Comparison of ENCODE assay signal across 13 cellular contexts in genomic region chr6:27288136-27289044, GRCh38. TPM values are rescaled to one million over a fixed set of nuclear protein-coding genes. Genes with fewer than 3 reads are reported as not detected.
DNase-seq lines count a peak whose midpoint lies in the region; ATAC-seq, FAIRE-seq and TF ChIP-seq lines count a peak whose summit lies in the region.
"Had no signal": no experiment of that assay in that cellular context is flagged by ENCODE, and none has a peak within 500 bp of the region (broad histone marks: within the 10 kb centered on the region; RNA-seq: fewer than 3 reads in every experiment).

No MANE protein-coding gene starts in this region.

- H3K36me3 ChIP-seq in K562 (ENCODE audit: control insufficient read depth, insufficient read depth, low read length) (no peaks in the 10 kb centered on the region), mesodermal cell (ENCODE audit: control insufficient read depth, insufficient read depth, low read length) (no peaks in the 10 kb centered on the region)
- H3K36me3 ChIP-seq: WERI-Rb-1 had no signal

- intact Hi-C loops in K562 (cut with micrococcal nuclease) (loop anchor here (5.0 kb wide), 1 partner anchor 214 kb away; no protein-coding TSS in a partner anchor), Calu3 (cut with micrococcal nuclease; ENCODE audit: unreplicated experiment) (no loop called here)

- POLR2A ChIA-PET in K562 (lab: Yijun Ruan, JAX), result interaction anchor here (0.7 to 1.6 kb wide), 5 partner anchors 9 to 755 kb away, joined by 3 to 6 read pairs (median 4); a partner anchor contains a TSS

- H3K79me2 ChIP-seq in K562 (ENCODE audit: control insufficient read depth, insufficient read depth, low read length), result no peaks in the 10 kb centered on the region

- TF ChIP-seq EP300 in K562 (IDR thresholded peaks at IDR 0.05; ENCODE audit: low read length), result peak; percentile 44; the same call in 1 of the 2 replicates

- H3K27ac ChIP-seq in K562 (ENCODE audit: extremely low read depth, low read depth, low read length) (peak overlapping the region; percentile 46), mesodermal cell (ENCODE audit: low read depth, low read length, severe bottlenecking) (no peak overlapping the region)
- H3K27ac ChIP-seq: WERI-Rb-1 had no signal

- H3K9me3 ChIP-seq in K562 (replicated peaks; ENCODE audit: control insufficient read depth, insufficient read depth, low read depth, low read length) (no peaks in the 10 kb centered on the region), mesodermal cell (ENCODE audit: control insufficient read depth, low read length) (no peaks in the 10 kb centered on the region)

- no peaks in the 10 kb centered on the region for H3K27me3 ChIP-seq in K562 (ENCODE audit: control insufficient read depth in 2 of 2, insufficient read depth in 2 of 2, low read length in 2 of 2)

- FAIRE-seq in HTR-8/SVneo (lab: Jason Lieb, UNC) (peak; percentile 63), K562 (lab: Jason Lieb, UNC) (peak; percentile 19)
- FAIRE-seq: islet of Langerhans had no signal

- peaks cover 5% of the 10 kb centered on the region for H3K9me3 Mint-ChIP-seq in Calu3 (ENCODE audit: low read depth, unreplicated experiment)

- no peaks in the 10 kb centered on the region for H4K20me1 ChIP-seq in K562 (replicated peaks; ENCODE audit: control insufficient read depth, insufficient read depth, low read length)

- peak overlapping the region; percentile 87 for H3K4me2 ChIP-seq in K562 (ENCODE audit: insufficient read depth, low read length)

- CTCF ChIA-PET in K562 (lab: Yijun Ruan, JAX; ENCODE audit: low intra/inter-chr PET ratio) (interaction anchor here (0.6 to 1.0 kb wide), 4 partner anchors 9 to 231 kb away, joined by 3 to 5 read pairs (median 4); no protein-coding TSS in a partner anchor), Calu3 (lab: Charles Lee) (no interaction called here)

- H2AFZ ChIP-seq in K562 (ENCODE audit: low read depth, low read length), result peak overlapping the region; percentile 95

- no peaks in the 10 kb centered on the region for H3K36me3 Mint-ChIP-seq in Calu3 (ENCODE audit: insufficient read depth, unreplicated experiment)

- under 1% methylated on average over 33 of the region's 33 CpGs for WGBS in K562 (ENCODE audit: insufficient coverage, low coverage, missing lambda C conversion rate)
- WGBS in mesodermal cell (ENCODE audit: insufficient coverage in 2 of 2), 2 experiments, result 0 to 1% methylated on average over 28 to 30 of the region's 33 CpGs

- in situ Hi-C loops in K562 (cut with MboI), result no loop called here

- DNase-seq in Daoy (ENCODE audit: low read depth), result peak; percentile 48
- peak; percentile 53 for DNase-seq in HTR-8/SVneo (ENCODE audit: insufficient read length, low spot score)
- peak in 3 of 4 experiments; percentile 28 to 79 (median 72) for DNase-seq in K562 (ENCODE audit: extremely low read depth in 1 of 4, low spot score in 3 of 4)
- DNase-seq in NCI-H2107 treated with DMSO at 0.1 percent for 48 hours (lab: John Stamatoyannopoulos, UW; ENCODE audit: unreplicated experiment), result no peak
- no peak for DNase-seq in NCI-H1436 (lab: John Stamatoyannopoulos, UW)
- DNase-seq in NCI-H1436 treated with DMSO at 0.1 percent for 48 hours (lab: John Stamatoyannopoulos, UW), result no peak
- DNase-seq in Calu3, result no peak
- DNase-seq: DMS153, NCI-H187, WERI-Rb-1 had no signal

- H3K4me3 Mint-ChIP-seq in Calu3 (ENCODE audit: low read depth, unreplicated experiment), result no peak overlapping the region

- H3K4me1 ChIP-seq in K562 (replicated peaks in 1 of 2; ENCODE audit: control insufficient read depth in 2 of 2, insufficient read depth in 2 of 2, low read length in 2 of 2) (peaks cover 17 to 18% of the 10 kb centered on the region in 2 experiments; a peak in 3 of 5 replicates), mesodermal cell (ENCODE audit: control insufficient read depth, insufficient read depth, low read length, poor library complexity, severe bottlenecking) (peaks cover 9% of the 10 kb centered on the region)

- H3K27me3 Mint-ChIP-seq in Calu3 (ENCODE audit: unreplicated experiment), result no peaks in the 10 kb centered on the region

- TF ChIP-seq CTCF in K562 (IDR thresholded peaks at IDR 0.05 in 2 of 3, conservative IDR thresholded peaks at IDR 0.05 in 1 of 3; ENCODE audit: insufficient read depth in 2 of 3, low read depth in 1 of 3, low read length in 3 of 3) (no peak), Calu3 (IDR thresholded peaks at IDR 0.05; ENCODE audit: unreplicated experiment) (no peak)

- TF ChIP-seq RAD21 in K562 (CRISPR knock-in tag; conservative IDR thresholded peaks at IDR 0.05 in 1 of 2, IDR thresholded peaks at IDR 0.05 in 1 of 2), result no peak

- BruUV-seq in K562 (replicated peaks; lab: Mats Ljungman, UMichigan), result no TSS peak
- BruUV-seq in Calu3 (replicated peaks; lab: Mats Ljungman, UMichigan), result no TSS peak

- TF ChIP-seq POLR2A in K562 (conservative IDR thresholded peaks at IDR 0.05), result peak; percentile 54

- H3K9me1 ChIP-seq in K562 (ENCODE audit: control insufficient read depth, insufficient read depth, low read length), result no peaks in the 10 kb centered on the region

- peak overlapping the region; percentile 71 to 91 for H3K9ac ChIP-seq in K562 (ENCODE audit: insufficient read depth in 1 of 2, low read depth in 2 of 2, low read length in 2 of 2)

- H3K27ac Mint-ChIP-seq in Calu3 (ENCODE audit: unreplicated experiment), result no peak overlapping the region

- ATAC-seq in K562, result peak; percentile 67

- H3K4me1 Mint-ChIP-seq in Calu3 (ENCODE audit: low read depth, unreplicated experiment), result no peaks in the 10 kb centered on the region

- H3K4me3 ChIP-seq in K562, result peak overlapping the region; percentile 42
- H3K4me3 ChIP-seq in mesodermal cell (ENCODE audit: extremely low read depth, insufficient read depth, low read length, poor library complexity, severe bottlenecking), result peak overlapping the region; percentile 39

TF ChIP-seq in K562, 482 proteins besides CTCF, POLR2A, EP300 and RAD21 (continues in another document):
- TF ChIP-seq ZBTB1 (CRISPR knock-in tag; IDR thresholded peaks at IDR 0.05; ENCODE audit: borderline replicate concordance, low read depth) (no peak), PTTG1 (tag; IDR thresholded peaks at IDR 0.05; ENCODE audit: low read depth) (no peak), ARID3A (IDR thresholded peaks at IDR 0.05; ENCODE audit: borderline replicate concordance, low read depth, low read length) (peak; percentile 62; the same call in 1 of the 2 replicates)

RNA-seq across cellular contexts. Expression of gene POM121L2, which starts 23.7 kb away (rescaled TPM):
- not detected in 2 replicates for total RNA-seq in Daoy (2014; rRNA removed; shearing (Covaris generic))
- total RNA-seq in K562 (2011; cell fraction: chromatin; rRNA removed; ENCODE audit: low replicate concordance), result not detected in 2 replicates
- total RNA-seq in K562 (2011; cell fraction: nucleolus; rRNA removed), result not detected in 2 replicates
- total RNA-seq in K562 (2011; cell fraction: nucleoplasm; rRNA removed), result not detected in 2 replicates
- not detected in 2 replicates for total RNA-seq in K562 (2014; rRNA removed)
- not detected in 2 replicates for total RNA-seq in K562 (2014; rRNA removed; fragmentation: Illumina TruSeq; extraction: Trizol)
- total RNA-seq in K562 (2015; rRNA removed; fragmentation: Illumina TruSeq; extraction: Trizol), result not detected in 2 replicates
- not detected in 2 replicates for total RNA-seq in K562 (2021)
- polyA plus RNA-seq in K562 (2011; rRNA removed), result not detected in 2 replicates
- not detected in 2 replicates for polyA plus RNA-seq in K562 (2011; cell fraction: cytosol; rRNA removed)
- not detected in 2 replicates for polyA plus RNA-seq in K562 (2011; cell fraction: nucleus; rRNA removed)
- 0.22 and 0.40 TPM in 2 replicates for polyA plus RNA-seq in K562 (2012)
- not detected in 2 replicates for polyA plus RNA-seq in K562 (2014; fragmentation: Illumina TruSeq; extraction: Trizol)
- under 1 TPM; 0.23 to 0.45 TPM for polyA plus RNA-seq in K562 (2014; fragmentation: Nextera tagmentation; extraction: Ambion mirVana)
- not detected in 2 replicates for polyA plus RNA-seq in K562 (2014; rRNA removed)
- polyA minus RNA-seq in K562 (2011; rRNA and poly(A)+ RNA removed), result not detected in 2 replicates
- polyA minus RNA-seq in K562 (2011; cell fraction: cytosol; rRNA and poly(A)+ RNA removed), result not detected in 2 replicates
- polyA minus RNA-seq in K562 (2011; cell fraction: nucleus; rRNA and poly(A)+ RNA removed), result not detected in 2 replicates
- not detected for polyA plus RNA-seq in mesodermal cell (2013, experiment 1 of 2)
- not detected for polyA plus RNA-seq in mesodermal cell (2013, experiment 2 of 2)
- total RNA-seq in Calu3 (2022), result not detected in 2 replicates
- total RNA-seq: renal cortical epithelial cell had no signal

RNA-seq across cellular contexts. Expression of gene PRSS16, which starts 40.9 kb away (rescaled TPM):
- 4.3 and 8.2 TPM in 2 replicates for total RNA-seq in Daoy (2014; rRNA removed; shearing (Covaris generic))
- 14.9 and 15.6 TPM in 2 replicates for total RNA-seq in K562 (2011; cell fraction: chromatin; rRNA removed; ENCODE audit: low replicate concordance)
- total RNA-seq in K562 (2011; cell fraction: nucleolus; rRNA removed), result 14.3 and 15.8 TPM in 2 replicates
- 19.4 and 34.7 TPM in 2 replicates for total RNA-seq in K562 (2011; cell fraction: nucleoplasm; rRNA removed)
- total RNA-seq in K562 (2014; rRNA removed) (4.9 and 7.5 TPM in 2 replicates), K562 (2014; rRNA removed; fragmentation: Illumina TruSeq; extraction: Trizol) (2.8 and 4.5 TPM in 2 replicates), K562 (2015; rRNA removed; fragmentation: Illumina TruSeq; extraction: Trizol) (4.6 and 5.7 TPM in 2 replicates), K562 (2021) (12.1 and 12.7 TPM in 2 replicates), Calu3 (2022) (29.4 and 31.3 TPM in 2 replicates)
- polyA plus RNA-seq in K562 (2011; rRNA removed) (19.3 and 29.6 TPM in 2 replicates), K562 (2014; fragmentation: Illumina TruSeq; extraction: Trizol) (13.1 and 17.4 TPM in 2 replicates), K562 (2014; fragmentation: Nextera tagmentation; extraction: Ambion mirVana) (10 to 100 TPM; 12.0 to 13.5 TPM), K562 (2014; rRNA removed) (21.3 and 21.8 TPM in 2 replicates)
- 32.3 and 43.3 TPM in 2 replicates for polyA plus RNA-seq in K562 (2011; cell fraction: cytosol; rRNA removed)
- 50.1 and 60.0 TPM in 2 replicates for polyA plus RNA-seq in K562 (2011; cell fraction: nucleus; rRNA removed)
- polyA plus RNA-seq in K562 (2012), result 15.6 and 44.4 TPM in 2 replicates
- 9.2 and 12.7 TPM in 2 replicates for polyA minus RNA-seq in K562 (2011; rRNA and poly(A)+ RNA removed)
- 5.9 and 6.6 TPM in 2 replicates for polyA minus RNA-seq in K562 (2011; cell fraction: cytosol; rRNA and poly(A)+ RNA removed)
- polyA minus RNA-seq in K562 (2011; cell fraction: nucleus; rRNA and poly(A)+ RNA removed), result 9.0 and 19.1 TPM in 2 replicates
- polyA plus RNA-seq in mesodermal cell (2013, experiment 1 of 2), result 1.4 TPM
- 1.5 TPM for polyA plus RNA-seq in mesodermal cell (2013, experiment 2 of 2)

Comparison
In these comparisons a context has a peak if more than half of its experiments do, and no peak if none do; other contexts are left out.
1. DNase-seq: peak in Daoy (single experiment), HTR-8/SVneo (single experiment) and K562 (3 of 4); none in NCI-H2107 treated with DMSO at 0.1 percent for 48 hours (single experiment), NCI-H1436 (single experiment), NCI-H1436 treated with DMSO at 0.1 percent for 48 hours (single experiment) and Calu3 (single experiment).